Comparison of ENCODE assay signal across 29 cellular contexts in genomic region chr7:138328215-138328614, GRCh38.
A peak's percentile ranks its signal among the peaks of the same experiment; 100 is the strongest.
DNase-seq lines count a peak whose midpoint lies in the region; ATAC-seq, FAIRE-seq and TF ChIP-seq lines count a peak whose summit lies in the region.
"Had no signal": no experiment of that assay in that cellular context is flagged by ENCODE, and none has a peak within 500 bp of the region (broad histone marks: within the 10 kb centered on the region; RNA-seq: fewer than 3 reads in every experiment).

No MANE protein-coding gene starts in this region.

- H3K27ac ChIP-seq in HepG2 (ENCODE audit: extremely low read length, insufficient read depth, low read length) (peak overlapping the region; percentile 70), right lobe of liver (no peak overlapping the region), brain microvascular endothelial cell (no peak overlapping the region)
- H3K27ac ChIP-seq: body of pancreas, epithelial cell of prostate, neutrophil, sigmoid colon, vagina had no signal

- no peaks in the 10 kb centered on the region for H4K20me1 ChIP-seq in HepG2 (ENCODE audit: insufficient read depth, low read length)

- no peak overlapping the region for H3K9ac ChIP-seq in HepG2 (ENCODE audit: insufficient read depth, low read depth, low read length)

- H3K4me1 ChIP-seq in HepG2 (ENCODE audit: insufficient read depth, low read length), result peaks cover 22% of the 10 kb centered on the region
- H3K4me1 ChIP-seq in right lobe of liver, result no peaks in the 10 kb centered on the region
- H3K4me1 ChIP-seq: body of pancreas, sigmoid colon, vagina had no signal

- H2AFZ ChIP-seq in HepG2 (ENCODE audit: low read length), result no peak overlapping the region

- peak; percentile 87 for DNase-seq in HepG2 (ENCODE audit: low spot score)
- no peak for DNase-seq in right lobe of liver
- DNase-seq in brain microvascular endothelial cell, result peak; percentile 45
- DNase-seq in kidney tubule cell (ENCODE audit: low spot score), result peak; percentile 13
- DNase-seq in NCI-H1436 (lab: John Stamatoyannopoulos, UW), result no peak
- DNase-seq in mesenteric fat pad (ENCODE audit: low spot score), result no peak
- DNase-seq in T-helper 9 cell, result no peak
- DNase-seq in stimulated activated CD4-positive, alpha-beta T cell treated with anti-CD3 and anti-CD28 coated beads, Interleukin-4, amount 100 ng/mL, for 1 hour, result no peak
- DNase-seq: activated CD4-positive, alpha-beta T cell treated with anti-CD3 and anti-CD28 coated beads for 4 hours; activated naive CD8-positive, alpha-beta T cell treated with anti-CD3 and anti-CD28 coated beads, Interleukin-2, amount 50 U/mL, for 24 hours; activated T-cell treated with anti-CD3 and anti-CD28 coated beads, Interleukin-2, amount 50 U/mL, for 4 hours; body of pancreas; CD8-positive, alpha-beta T cell; effector CD4-positive, alpha-beta T cell; heart left ventricle; naive B cell; NCI-H1092; NCI-H187 treated with DMSO at 0.1 percent for 48 hours; NCI-H345; sigmoid colon; stimulated activated CD4-positive, alpha-beta T cell treated with anti-CD3 and anti-CD28 coated beads, Interleukin-4, amount 100 ng/mL, for 4 hours; T-helper 17 cell had no signal

- H3K36me3 ChIP-seq in HepG2 (replicated peaks in 1 of 2; ENCODE audit: control insufficient read depth in 1 of 2, insufficient read depth in 2 of 2, low read length in 2 of 2) (no peaks in the 10 kb centered on the region), right lobe of liver (no peaks in the 10 kb centered on the region), brain microvascular endothelial cell (replicated peaks) (no peaks in the 10 kb centered on the region)
- H3K36me3 ChIP-seq: heart left ventricle, neutrophil, sigmoid colon, vagina had no signal

- H3K79me2 ChIP-seq in HepG2 (ENCODE audit: insufficient read depth, low read length), result no peaks in the 10 kb centered on the region

- intact Hi-C loops in HepG2 (cut with micrococcal nuclease; ENCODE audit: unreplicated experiment), result no loop called here
- intact Hi-C loops in right lobe of liver (cut with DNase I), result no loop called here

- TF ChIP-seq EP300 in HepG2 (IDR thresholded peaks at IDR 0.05; ENCODE audit: low read depth in 2 of 2, low read length in 2 of 2), result peak in 1 of 2 experiments; percentile 68; a peak in 2 of 4 replicates
- TF ChIP-seq EP300 in HepG2 (CRISPR knock-in tag; IDR thresholded peaks at IDR 0.05; ENCODE audit: borderline replicate concordance), result peak; percentile 46; the same call in 1 of the 2 replicates

- no peak overlapping the region for H3K4me2 ChIP-seq in HepG2 (ENCODE audit: low read depth, low read length)

- in situ Hi-C loops in HepG2 (cut with HindIII; ENCODE audit: extremely low pct_ligation_motif_present, low pct_unique_long_range_greater_than_20kb), result no loop called here
- in situ Hi-C loops in brain microvascular endothelial cell (cut with HindIII; ENCODE audit: low pct_ligation_motif_present, low sequenced_read_pairs), result no loop called here

- 24% methylated on average over 2 of the region's 2 CpGs for WGBS in HepG2 (ENCODE audit: low lambda C conversion rate)
- 80% methylated on average over 2 of the region's 2 CpGs for WGBS in right lobe of liver (ENCODE audit: insufficient coverage, low coverage, low lambda C conversion rate, missing lambda C conversion rate)

- CTCF ChIA-PET in HepG2 (lab: Yijun Ruan, JAX; ENCODE audit: low intra/inter-chr PET ratio, low total read pairs), result no interaction called here

- TF ChIP-seq CTCF in HepG2 (CRISPR knock-in tag; IDR thresholded peaks at IDR 0.05) (no peak), right lobe of liver (IDR thresholded peaks at IDR 0.05) (no peak), brain microvascular endothelial cell (IDR thresholded peaks at IDR 0.05; ENCODE audit: low read depth, low read length, missing control alignments) (no peak)

- H3K27me3 ChIP-seq in HepG2 (ENCODE audit: control insufficient read depth in 1 of 2, insufficient read depth in 2 of 2, low read length in 2 of 2), result no peaks in the 10 kb centered on the region
- H3K27me3 ChIP-seq in right lobe of liver, result no peaks in the 10 kb centered on the region
- H3K27me3 ChIP-seq in brain microvascular endothelial cell (replicated peaks), result no peaks in the 10 kb centered on the region
- H3K27me3 ChIP-seq: body of pancreas, heart left ventricle, neutrophil, sigmoid colon, vagina had no signal

- peaks cover 31% of the 10 kb centered on the region for H3K9me3 ChIP-seq in HepG2 (ENCODE audit: low read length)
- no peaks in the 10 kb centered on the region for H3K9me3 ChIP-seq in right lobe of liver
- H3K9me3 ChIP-seq: neutrophil had no signal

- no TSS peak for BruUV-seq in HepG2 (replicated peaks; lab: Mats Ljungman, UMichigan)

- TF ChIP-seq POLR2A in HepG2 (IDR thresholded peaks at IDR 0.05; ENCODE audit: insufficient read depth in 1 of 2, low read depth in 2 of 2, low read length in 2 of 2) (no peak), right lobe of liver (IDR thresholded peaks at IDR 0.05) (no peak)

- POLR2A ChIA-PET in HepG2 (lab: Yijun Ruan, JAX), result interaction anchor here (0.6 to 1.7 kb wide), 7 partner anchors 10 to 263 kb away, joined by 3 to 9 read pairs (median 4); no protein-coding TSS in a partner anchor

- TF ChIP-seq RAD21 in HepG2 (CRISPR knock-in tag; IDR thresholded peaks at IDR 0.05), result no peak

- ATAC-seq in HepG2 (peak; percentile 92), right lobe of liver (no peak)
- ATAC-seq: activated naive CD8-positive, alpha-beta T cell treated with anti-CD3 and anti-CD28 coated beads, Interleukin-2, amount 50 U/mL, for 24 hours; activated T-cell treated with anti-CD3 and anti-CD28 coated beads, Interleukin-2, amount 50 U/mL, for 4 hours; body of pancreas; CD8-positive, alpha-beta T cell; SK-N-SH treated with all-trans-retinoic acid at 6 μM for 48 hours; stimulated activated memory B cell treated with anti-CD40 and anti-IgM and Interleukin-4, amounts not matched to agents 10 μg/mL and 1 μg/mL and 100 μg/mL, for 72 hours; T-helper 17 cell had no signal

- peak; percentile 4 for FAIRE-seq in HepG2 (lab: Jason Lieb, UNC)
- FAIRE-seq: colon, H54 had no signal

- H3K4me3 ChIP-seq in HepG2 (replicated peaks in 1 of 3; ENCODE audit: insufficient read depth in 1 of 3, low read depth in 2 of 3, low read length in 3 of 3) (no peak overlapping the region), right lobe of liver (no peak overlapping the region), brain microvascular endothelial cell (ENCODE audit: low read depth, low read length) (no peak overlapping the region)
- H3K4me3 ChIP-seq: body of pancreas, heart left ventricle, sigmoid colon, vagina had no signal

TF ChIP-seq in HepG2, 621 proteins besides CTCF, POLR2A, EP300 and RAD21 (continues in another document):
- TF ChIP-seq ZMAT5 (CRISPR knock-in tag; IDR thresholded peaks at IDR 0.05; ENCODE audit: borderline replicate concordance, low read depth) (no peak), ZNF432 (CRISPR knock-in tag; IDR thresholded peaks at IDR 0.05; ENCODE audit: borderline replicate concordance) (no peak), MLXIP (CRISPR knock-in tag; IDR thresholded peaks at IDR 0.05; ENCODE audit: borderline replicate concordance) (no peak), ZNF180 (CRISPR knock-in tag; IDR thresholded peaks at IDR 0.05; ENCODE audit: borderline replicate concordance, low read depth) (no peak), ZBTB42 (CRISPR knock-in tag; IDR thresholded peaks at IDR 0.05) (no peak), ATF7 (IDR thresholded peaks at IDR 0.05) (no peak), ATF7 (CRISPR knock-in tag; IDR thresholded peaks at IDR 0.05) (no peak), SOX13 (IDR thresholded peaks at IDR 0.05) (no peak), SOX13 (CRISPR knock-in tag; conservative IDR thresholded peaks at IDR 0.05 in 1 of 2, IDR thresholded peaks at IDR 0.05 in 1 of 2) (peak in 1 of 2 experiments; percentile 90; a peak in 2 of 4 replicates), EHMT2 (IDR thresholded peaks at IDR 0.05; ENCODE audit: borderline replicate concordance, low read depth, low read length) (no peak), KDM1A (CRISPR knock-in tag; IDR thresholded peaks at IDR 0.05) (no peak), IRF2 (CRISPR knock-in tag; IDR thresholded peaks at IDR 0.05) (no peak), CBFB (CRISPR knock-in tag; IDR thresholded peaks at IDR 0.05) (no peak)
- TF ChIP-seq, protein P1, sequence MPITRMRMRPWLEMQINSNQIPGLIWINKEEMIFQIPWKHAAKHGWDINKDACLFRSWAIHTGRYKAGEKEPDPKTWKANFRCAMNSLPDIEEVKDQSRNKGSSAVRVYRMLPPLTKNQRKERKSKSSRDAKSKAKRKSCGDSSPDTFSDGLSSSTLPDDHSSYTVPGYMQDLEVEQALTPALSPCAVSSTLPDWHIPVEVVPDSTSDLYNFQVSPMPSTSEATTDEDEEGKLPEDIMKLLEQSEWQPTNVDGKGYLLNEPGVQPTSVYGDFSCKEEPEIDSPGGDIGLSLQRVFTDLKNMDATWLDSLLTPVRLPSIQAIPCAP (CRISPR knock-in tag; IDR thresholded peaks at IDR 0.05; ENCODE audit: low read depth), result no peak

Comparison
In these comparisons a context has a peak if more than half of its experiments do, and no peak if none do; other contexts are left out.
1. DNase-seq: peak in HepG2 (single experiment), brain microvascular endothelial cell (single experiment) and kidney tubule cell (single experiment); none in right lobe of liver (0 of 3), NCI-H1436 (single experiment), mesenteric fat pad (single experiment), T-helper 9 cell (single experiment) and stimulated activated CD4-positive, alpha-beta T cell treated with anti-CD3 and anti-CD28 coated beads, Interleukin-4, amount 100 ng/mL, for 1 hour (single experiment).